ENCODE assay signal across 1 cellular context in genomic region chr2:108786354-108787208, GRCh38.
TF ChIP-seq lines count a peak whose summit lies in the region.

TSS of gene CCDC138 (plus strand) at chr2:108786771. CDS start at chr2:108786823, 52 bp downstream.

TF ChIP-seq in GM23338, 12 proteins besides CTCF, POLR2A, EP300 and RAD21 (continued from another document):
- TF ChIP-seq ZNF462 (CRISPR knock-in tag; IDR thresholded peaks at IDR 0.05): no peak
- no peak for TF ChIP-seq JUNB (IDR thresholded peaks at IDR 0.05; ENCODE audit: unreplicated experiment)
